ENCODE assay signal across 18 cellular contexts in genomic region chr3:43062040-43062555, GRCh38.
"Had no signal": no experiment of that assay in that cellular context is flagged by ENCODE, and none has a peak within 500 bp of the region (broad histone marks: within the 10 kb centered on the region; RNA-seq: fewer than 3 reads in every experiment).

No MANE protein-coding gene starts in this region.

- H3K27me3 ChIP-seq: colonic mucosa, foreskin keratinocyte, neutrophil, spleen, stomach, transverse colon had no signal

- H3K9me3 ChIP-seq: colonic mucosa, neutrophil, thoracic aorta, transverse colon had no signal

- H3K4me1 ChIP-seq: colonic mucosa, foreskin keratinocyte, spleen, stomach, transverse colon had no signal

- DNase-seq: colonic mucosa; effector CD8-positive, alpha-beta T cell; foreskin keratinocyte; kidney; left cardiac atrium; left ventricle myocardium superior; naive thymus-derived CD4-positive, alpha-beta T cell; nephron progenitor cell; posterior cingulate gyrus; spleen; stimulated activated CD4-positive, alpha-beta T cell treated with anti-CD3 and anti-CD28 coated beads, Interleukin-15, amount 100 ng/mL, for 24 hours; stimulated activated CD4-positive, alpha-beta T cell treated with anti-CD3 and anti-CD28 coated beads, Interleukin-1b, Interleukin-23, amount 100 ng/mL, for 48 hours; stimulated activated CD4-positive, alpha-beta T cell treated with anti-CD3 and anti-CD28 coated beads, Interleukin-4, amount 100 ng/mL, for 24 hours; stimulated activated naive CD4-positive, alpha-beta T cell; stomach; transverse colon had no signal

- H3K4me3 Mint-ChIP-seq: nephron progenitor cell had no signal

- H3K36me3 Mint-ChIP-seq: naive thymus-derived CD4-positive, alpha-beta T cell had no signal

- H3K4me3 ChIP-seq: colonic mucosa, spleen, stomach, thoracic aorta, transverse colon had no signal

- ATAC-seq: foreskin keratinocyte; naive thymus-derived CD4-positive, alpha-beta T cell had no signal

- H3K36me3 ChIP-seq: colonic mucosa, neutrophil, spleen, transverse colon had no signal

- H3K27ac Mint-ChIP-seq: nephron progenitor cell had no signal
